ENCODE assay signal across 8 cellular contexts in the genomic region with DNA sequence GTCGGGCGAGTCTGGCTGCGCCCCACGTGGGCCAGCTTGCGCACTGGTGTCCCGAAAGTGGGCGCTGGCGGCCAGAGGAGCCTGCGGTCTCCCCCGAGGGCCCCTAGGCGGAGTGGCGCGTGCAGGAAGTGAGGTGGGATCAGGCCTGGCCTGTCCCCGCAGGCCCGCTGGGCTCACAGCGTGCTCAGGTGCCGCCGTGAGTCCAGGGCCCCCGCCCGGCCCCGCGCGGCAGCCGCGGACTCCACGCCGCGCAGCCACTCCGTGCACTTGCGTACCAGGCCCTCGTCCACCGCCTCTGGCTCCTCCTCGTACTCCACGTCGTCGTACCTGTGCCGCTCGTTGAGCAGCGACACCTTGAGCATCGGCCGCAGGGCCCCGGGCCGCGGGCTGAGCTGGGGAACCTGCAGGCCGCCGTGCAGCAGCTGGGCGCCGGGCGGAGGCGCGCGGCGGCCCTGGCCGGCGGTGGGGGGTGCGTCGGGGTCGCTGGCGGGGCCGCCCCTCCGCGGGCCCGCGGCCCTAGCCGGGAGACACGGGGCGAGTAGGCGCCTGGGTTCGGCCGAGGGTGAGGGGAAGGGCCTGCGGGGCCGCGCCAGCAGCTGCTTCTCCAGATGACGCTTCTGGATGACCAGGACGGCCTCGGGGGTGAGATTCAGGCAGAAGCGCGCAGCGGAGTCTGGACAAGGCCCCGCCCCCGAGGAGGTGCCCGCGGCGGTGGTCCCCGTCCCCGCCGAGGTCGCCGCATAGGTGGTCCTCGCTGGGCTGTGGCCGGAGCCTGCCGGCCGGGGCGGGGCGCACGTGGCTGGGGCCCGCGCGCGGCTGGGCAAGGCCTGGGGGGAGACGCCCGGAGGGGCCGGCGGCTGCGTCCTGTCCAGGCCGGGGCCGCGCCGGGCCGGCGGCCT. TPM values are rescaled to one million over a fixed set of nuclear protein-coding genes. Genes with fewer than 3 reads are reported as not detected.
DNase-seq lines count a peak whose midpoint lies in the region; ATAC-seq and TF ChIP-seq lines count a peak whose summit lies in the region.

No MANE protein-coding gene starts in this region.

- no peak for TF ChIP-seq CTCF in stomach (IDR thresholded peaks at IDR 0.05)

- H3K4me1 ChIP-seq in ACC112 (ENCODE audit: control insufficient read depth, insufficient read depth, low read length, unreplicated experiment) (no peaks in the 10 kb centered on the region), stomach (peaks cover 18 to 30% (median 27%) of the 10 kb centered on the region in 4 donors)

- no peak overlapping the region for H3K27ac ChIP-seq in ACC112 (ENCODE audit: low read depth, low read length)
- no peak overlapping the region for H3K27ac ChIP-seq in stomach

- H3K27me3 Mint-ChIP-seq in activated naive CD4-positive, alpha-beta T cell treated with anti-CD3 and anti-CD28 coated beads for 36 hours (ENCODE audit: low read depth) = peaks cover 29% of the 10 kb centered on the region

- no peaks in the 10 kb centered on the region for H3K9me3 ChIP-seq in stomach

- DNase-seq in activated naive CD4-positive, alpha-beta T cell treated with anti-CD3 and anti-CD28 coated beads for 36 hours = peak; percentile 21
- peak; percentile 79 for DNase-seq in islet precursor cell
- no peak for DNase-seq in stomach
- DNase-seq in DMS114 treated with DMSO at 0.1 percent for 48 hours (lab: John Stamatoyannopoulos, UW; ENCODE audit: unreplicated experiment) = no peak
- DNase-seq in KG1 (lab: John Stamatoyannopoulos, UW) = no peak

- WGBS in stomach, 5 donors = 1 to 4% (median 2%) methylated on average over 9 to 111 of the region's 111 CpGs

- H3K36me3 Mint-ChIP-seq in activated naive CD4-positive, alpha-beta T cell treated with anti-CD3 and anti-CD28 coated beads for 36 hours (ENCODE audit: low read depth) = no peaks in the 10 kb centered on the region

- CTCF ChIA-PET in activated naive CD4-positive, alpha-beta T cell treated with anti-CD3 and anti-CD28 coated beads for 36 hours (lab: Charles Lee) = interaction anchor here (1.3 to 1.7 kb wide), 2 partner anchors 74 to 94 kb away, joined by 6 to 11 read pairs; no protein-coding TSS in a partner anchor

- no peaks in the 10 kb centered on the region for H3K79me2 ChIP-seq in ACC112 (ENCODE audit: control insufficient read depth, insufficient read depth, low read length, unreplicated experiment)

- H3K4me3 Mint-ChIP-seq in activated naive CD4-positive, alpha-beta T cell treated with anti-CD3 and anti-CD28 coated beads for 36 hours = peak overlapping the region; percentile 39

- no peak for TF ChIP-seq POLR2A in GM18505 (IDR thresholded peaks at IDR 0.05; ENCODE audit: borderline replicate concordance, extremely low read depth, insufficient read depth, insufficient read length)
- TF ChIP-seq POLR2A in stomach (IDR thresholded peaks at IDR 0.05) = no peak

- no peak for TF ChIP-seq EP300 in stomach (IDR thresholded peaks at IDR 0.05)

- H3K9me3 Mint-ChIP-seq in activated naive CD4-positive, alpha-beta T cell treated with anti-CD3 and anti-CD28 coated beads for 36 hours = no peaks in the 10 kb centered on the region

- no peak overlapping the region for H3K27ac Mint-ChIP-seq in activated naive CD4-positive, alpha-beta T cell treated with anti-CD3 and anti-CD28 coated beads for 36 hours

- H3K27me3 ChIP-seq in ACC112 (ENCODE audit: insufficient read depth, low read length) (peaks cover 76% of the 10 kb centered on the region), stomach (peaks cover 8 to 71% (median 36%) of the 10 kb centered on the region in 3 donors)

- peak overlapping the region; percentile 38 for H2AFZ ChIP-seq in ACC112 (ENCODE audit: low read length, unreplicated experiment)

- peaks cover 2% of the 10 kb centered on the region for H3K4me1 Mint-ChIP-seq in activated naive CD4-positive, alpha-beta T cell treated with anti-CD3 and anti-CD28 coated beads for 36 hours (ENCODE audit: low read depth)

- intact Hi-C loops in activated naive CD4-positive, alpha-beta T cell treated with anti-CD3 and anti-CD28 coated beads for 36 hours (cut with micrococcal nuclease) = no loop called here
- intact Hi-C loops in stomach (cut with DNase I; ENCODE audit: low total_unique reads) = no loop called here

- H3K4me3 ChIP-seq in ACC112 (ENCODE audit: low read depth, low read length) (peak overlapping the region; percentile 67), stomach (peak overlapping the region; percentile 48 to 71 (median 52))

- ATAC-seq in GM18505 (IDR thresholded peaks at IDR 0.05; ENCODE audit: unreplicated experiment) (peak; percentile 27), HG03095 (IDR thresholded peaks at IDR 0.05; ENCODE audit: unreplicated experiment) (peak; percentile 16)

- H3K36me3 ChIP-seq in ACC112 (ENCODE audit: insufficient read depth, low read length) (no peaks in the 10 kb centered on the region), stomach (no peaks in the 10 kb centered on the region)

RNA-seq across cellular contexts. Expression of a gene that starts 0.9 kb away (rescaled TPM):
- total RNA-seq in activated naive CD4-positive, alpha-beta T cell treated with anti-CD3 and anti-CD28 coated beads for 36 hours = not detected
- total RNA-seq in stomach = under 1 TPM in 1 of 5 donors, not detected in 4; 0.18 TPM
- polyA plus RNA-seq in stomach = not detected

RNA-seq across cellular contexts. Expression of a gene that starts 35.0 kb away (rescaled TPM):
- 10 to 100 TPM; 53.1 to 53.3 TPM for total RNA-seq in activated naive CD4-positive, alpha-beta T cell treated with anti-CD3 and anti-CD28 coated beads for 36 hours
- 10 to 100 TPM in 3 of 5 donors, 1 to 10 TPM in 2; 4.7 to 96.8 (median 44.6) TPM for total RNA-seq in stomach
- 10 to 100 TPM; 37.7 to 59.3 (median 44.4) TPM for polyA plus RNA-seq in stomach

Comparison
In these comparisons a context has a peak if more than half of its experiments do, and no peak if none do; other contexts are left out.
1. DNase-seq: peak in activated naive CD4-positive, alpha-beta T cell treated with anti-CD3 and anti-CD28 coated beads for 36 hours (single experiment) and islet precursor cell (single experiment); none in stomach (single experiment), DMS114 treated with DMSO at 0.1 percent for 48 hours (single experiment) and KG1 (single experiment).